In genomic region chr17:72554508-72554907, GRCh38 we compare ENCODE assay signal across 18 cellular contexts.
"Had no signal": no experiment of that assay in that cellular context is flagged by ENCODE, and none has a peak within 500 bp of the region (broad histone marks: within the 10 kb centered on the region; RNA-seq: fewer than 3 reads in every experiment).

No MANE protein-coding gene starts in this region.

- H2AFZ ChIP-seq: neural progenitor cell had no signal

- H3K9ac ChIP-seq: neural progenitor cell had no signal

- H3K4me2 ChIP-seq: neural progenitor cell, smooth muscle cell had no signal

- DNase-seq: dorsolateral prefrontal cortex; effector CD8-positive, alpha-beta T cell; heart left ventricle; hippocampal formation; left colon; mammary epithelial cell; mucosa of descending colon; naive thymus-derived CD8-positive, alpha-beta T cell; occipital lobe; pancreas; right cardiac atrium; stimulated activated CD4-positive, alpha-beta T cell treated with anti-CD3 and anti-CD28 coated beads, Interleukin-2, amount 100 ng/mL, for 48 hours; stimulated activated naive CD4-positive, alpha-beta T cell treated with Interleukin-2 at 50 U/mL for 16 hours; uterus had no signal

- H3K4me3 ChIP-seq: coronary artery, dorsolateral prefrontal cortex, heart left ventricle, mucosa of descending colon, neural progenitor cell, pancreas, smooth muscle cell, uterus had no signal

- H3K4me1 Mint-ChIP-seq: naive thymus-derived CD8-positive, alpha-beta T cell had no signal

- ATAC-seq: left colon; mucosa of descending colon; naive thymus-derived CD8-positive, alpha-beta T cell; pancreas had no signal

- H3K9me3 ChIP-seq: heart left ventricle, mucosa of descending colon, pancreas, uterus had no signal

- H3K27me3 ChIP-seq: neural progenitor cell, pancreas, uterus had no signal

- H3K36me3 ChIP-seq: heart left ventricle, neural progenitor cell, pancreas, uterus had no signal

- H3K36me3 Mint-ChIP-seq: naive thymus-derived CD8-positive, alpha-beta T cell; neural progenitor cell had no signal

- H3K27ac ChIP-seq: coronary artery, dorsolateral prefrontal cortex, heart left ventricle, neural progenitor cell, pancreas, uterus had no signal

- H3K4me3 Mint-ChIP-seq: naive thymus-derived CD8-positive, alpha-beta T cell; neural progenitor cell had no signal

- H3K9me3 Mint-ChIP-seq: naive thymus-derived CD8-positive, alpha-beta T cell had no signal

- H3K27ac Mint-ChIP-seq: naive thymus-derived CD8-positive, alpha-beta T cell; neural progenitor cell; progenitor cell of endocrine pancreas had no signal

- H3K4me1 ChIP-seq: heart left ventricle, neural progenitor cell, pancreas, uterus had no signal
